In genomic region chr15:42048821-42049200, GRCh38 we compare ENCODE assay signal across 22 cellular contexts. TPM values are rescaled to one million over a fixed set of nuclear protein-coding genes. Genes with fewer than 3 reads are reported as not detected.
DNase-seq lines count a peak whose midpoint lies in the region; ATAC-seq, FAIRE-seq and TF ChIP-seq lines count a peak whose summit lies in the region.
"Had no signal": no experiment of that assay in that cellular context is flagged by ENCODE, and none has a peak within 500 bp of the region (broad histone marks: within the 10 kb centered on the region; RNA-seq: fewer than 3 reads in every experiment).

No MANE protein-coding gene starts in this region.

- intact Hi-C loops in mammary epithelial cell (cut with micrococcal nuclease) (no loop called here), breast epithelium (cut with DNase I; ENCODE audit: low total_unique reads) (no loop called here), sciatic nerve (cut with DNase I) (no loop called here)

- dilution Hi-C loops in mammary epithelial cell (cut with HindIII; ENCODE audit: low sequenced_read_pairs) = no loop called here

- H3K36me3 ChIP-seq in mammary epithelial cell (ENCODE audit: insufficient read depth, low read length) (no peaks in the 10 kb centered on the region), breast epithelium (no peaks in the 10 kb centered on the region), H1 (ENCODE audit: control insufficient read depth in 2 of 4, insufficient read depth in 4 of 4, low read length in 3 of 4) (no peaks in the 10 kb centered on the region)
- H3K36me3 ChIP-seq: BLaER1, SJCRH30 had no signal

- no peak for TF ChIP-seq RAD21 in H1 (IDR thresholded peaks at IDR 0.05 in 1 of 2, conservative IDR thresholded peaks at IDR 0.05 in 1 of 2; ENCODE audit: low read depth in 2 of 2, low read length in 2 of 2)

- H3K4me2 ChIP-seq in mammary epithelial cell (ENCODE audit: insufficient read depth, low read depth, low read length) (no peak overlapping the region), H1 (ENCODE audit: insufficient read depth in 1 of 2, low read depth in 2 of 2, low read length in 2 of 2) (peak overlapping the region in 1 of 2 experiments; percentile 23; a peak in 1 of 4 replicates)
- H3K4me2 ChIP-seq: BLaER1 had no signal

- TF ChIP-seq CTCF in mammary epithelial cell (conservative IDR thresholded peaks at IDR 0.05 in 1 of 2, IDR thresholded peaks at IDR 0.05 in 1 of 2; ENCODE audit: extremely low read depth in 1 of 2, insufficient read depth in 1 of 2, low read depth in 1 of 2, low read length in 2 of 2) (no peak), breast epithelium (IDR thresholded peaks at IDR 0.05) (no peak), H1 (IDR thresholded peaks at IDR 0.05; ENCODE audit: control extremely low read depth in 1 of 3, insufficient read depth in 1 of 3, low read depth in 1 of 3, low read length in 3 of 3) (no peak)

- H2BK12ac ChIP-seq in H1 (ENCODE audit: low read depth, low read length) = no peak overlapping the region

- ATAC-seq in sciatic nerve = no peak
- ATAC-seq: CD8-positive, alpha-beta T cell; K562 had no signal

- H4K5ac ChIP-seq in H1 (ENCODE audit: insufficient read length, low read depth, low read length) = no peak overlapping the region

- in situ Hi-C loops in mammary epithelial cell (cut with MboI; ENCODE audit: low sequenced_read_pairs in 2 of 2) = no loop called here

- TF ChIP-seq EP300 in H1 (IDR thresholded peaks at IDR 0.05; ENCODE audit: borderline replicate concordance in 1 of 2, low read depth in 2 of 2, low read length in 2 of 2) = no peak

- H4K20me1 ChIP-seq in mammary epithelial cell (ENCODE audit: insufficient read depth, low read length) (no peaks in the 10 kb centered on the region), H1 (replicated peaks in 1 of 2; ENCODE audit: control insufficient read depth in 1 of 2, insufficient read depth in 2 of 2, low read length in 2 of 2) (no peaks in the 10 kb centered on the region)
- H4K20me1 ChIP-seq: BLaER1 had no signal

- no peak overlapping the region for H3K9ac ChIP-seq in mammary epithelial cell (ENCODE audit: insufficient read depth, low read length)
- H3K9ac ChIP-seq in H1 (replicated peaks in 1 of 4; ENCODE audit: extremely low read depth in 1 of 4, low read depth in 3 of 4, low read length in 3 of 4) = no peak overlapping the region
- H3K9ac ChIP-seq: BLaER1, GM23248 had no signal

- no peak overlapping the region for H2BK15ac ChIP-seq in H1 (ENCODE audit: low read length)

- no peaks in the 10 kb centered on the region for H3K23me2 ChIP-seq in H1 (ENCODE audit: low read depth, low read length)

- H3K27ac ChIP-seq in mammary epithelial cell (ENCODE audit: insufficient read depth, low read depth, low read length) (no peak overlapping the region), breast epithelium (no peak overlapping the region), H1 (ENCODE audit: low read depth, low read length) (no peak overlapping the region), skin epidermis (peak overlapping the region in 19 of 21 experiments; percentile 20 to 79 (median 64))
- H3K27ac ChIP-seq: BLaER1, GM23248, SJCRH30 had no signal

- POLR2A ChIA-PET in H1 (lab: Charles Lee; ENCODE audit: partially characterized antibody) = no interaction called here

- CTCF ChIA-PET in mammary epithelial cell (lab: Charles Lee; ENCODE audit: low non-redundant PET) (no interaction called here), H1 (lab: Charles Lee; ENCODE audit: partially characterized antibody) (interaction anchor here (1.0 to 4.3 kb wide), 7 partner anchors 8 to 276 kb away, joined by 3 to 21 read pairs (median 4); no protein-coding TSS in a partner anchor)

- no peak overlapping the region; the same call in 1 of the 2 replicates for H2BK5ac ChIP-seq in H1 (ENCODE audit: low read depth, low read length)

- H3K18ac ChIP-seq in H1 (ENCODE audit: extremely low read depth, low read length) = no peak overlapping the region

- FAIRE-seq in H1 (lab: Jason Lieb, UNC) = no peak
- FAIRE-seq: A204.1, D721Med, K562 had no signal

- no peak overlapping the region for H2BK120ac ChIP-seq in H1 (replicated peaks; ENCODE audit: low read depth, low read length)

- H4K8ac ChIP-seq in H1 (ENCODE audit: extremely low read depth, insufficient read depth, low read length) = no peak overlapping the region; the same call in 1 of the 2 replicates

- no peak for TF ChIP-seq POLR2A in breast epithelium (IDR thresholded peaks at IDR 0.05)
- no peak for TF ChIP-seq POLR2A in H1 (IDR thresholded peaks at IDR 0.05; ENCODE audit: control extremely low read depth in 1 of 2, low read depth in 2 of 2, low read length in 2 of 2)

- H2AK5ac ChIP-seq in H1 (ENCODE audit: low read depth, low read length) = no peak overlapping the region

- no peak overlapping the region for H3K4ac ChIP-seq in H1 (replicated peaks; ENCODE audit: insufficient read length, low read depth, low read length)

- H3K14ac ChIP-seq in H1 (ENCODE audit: insufficient read length) = no peak overlapping the region

- DNase-seq in mammary epithelial cell (peak; percentile 14), breast epithelium (ENCODE audit: low spot score in 2 of 2) (no peak), H1 (ENCODE audit: low read depth in 1 of 2, low spot score in 2 of 2) (no peak), iPS-NIHi7 (ENCODE audit: extremely low spot score) (peak; percentile 51), sciatic nerve (ENCODE audit: low spot score) (no peak)
- DNase-seq in activated naive CD4-positive, alpha-beta T cell treated with anti-CD3 and anti-CD28 coated beads, Interleukin-2, amount 50 U/mL, for 16 hours = no peak
- DNase-seq in stimulated activated naive CD4-positive, alpha-beta T cell (lab: John Stamatoyannopoulos, UW) = no peak
- DNase-seq: CD8-positive, alpha-beta T cell; DMS79; GM23248; HFFc6; MV-4-11; NCI-H146; NCI-H446; NK-92 treated with Interleukin-12 subunit alpha and Interleukin-12 subunit beta, amount 100 ng/mL, for 24 hours; RPMI8226; SJCRH30 had no signal

- no peaks in the 10 kb centered on the region for H3K79me1 ChIP-seq in H1 (ENCODE audit: low read depth, low read length)

- H3K27me3 ChIP-seq in mammary epithelial cell (ENCODE audit: insufficient read depth, low read length) (no peaks in the 10 kb centered on the region), breast epithelium (no peaks in the 10 kb centered on the region), H1 (replicated peaks in 1 of 4; ENCODE audit: control insufficient read depth in 3 of 4, extremely low read depth in 1 of 4, insufficient read depth in 3 of 4, low read length in 3 of 4) (no peaks in the 10 kb centered on the region)
- H3K27me3 ChIP-seq: BLaER1, SJCRH30 had no signal

- H2AFZ ChIP-seq in mammary epithelial cell (ENCODE audit: low read depth, low read length) (no peak overlapping the region), H1 (ENCODE audit: low read length) (peak overlapping the region; percentile 6; the same call in 1 of the 2 replicates)
- H2AFZ ChIP-seq: GM23248 had no signal

- WGBS in mammary epithelial cell (ENCODE audit: low coverage, missing lambda C conversion rate) = 54% methylated on average over 8 of the region's 8 CpGs
- WGBS in H1 (ENCODE audit: extremely low coverage in 1 of 2, insufficient coverage in 1 of 2, insufficient read length in 1 of 2, insufficient replicate concordance in 2 of 2, low coverage in 1 of 2, low lambda C conversion rate in 2 of 2, missing lambda C conversion rate in 1 of 2), 2 experiments = 75% methylated on average over 7 of the region's 8 CpGs; no CpG with 5 or more reads in 1 of the 2 experiments

- H3K4me1 ChIP-seq in mammary epithelial cell (ENCODE audit: insufficient read depth, low read length) (no peaks in the 10 kb centered on the region), breast epithelium (no peaks in the 10 kb centered on the region), H1 (replicated peaks in 1 of 4; ENCODE audit: control insufficient read depth in 3 of 4, insufficient read depth in 4 of 4, low read length in 3 of 4) (peaks cover 0 to 6% (median 3%) of the 10 kb centered on the region in 4 experiments; a peak in 5 of 7 replicates)
- H3K4me1 ChIP-seq: BLaER1 had no signal

- no peak overlapping the region for H4K91ac ChIP-seq in H1 (replicated peaks; ENCODE audit: insufficient read length, low read length)

- no peak overlapping the region; the same call in 1 of the 2 replicates for H2BK20ac ChIP-seq in H1 (ENCODE audit: low read length)

- no TSS peak for BruUV-seq in mammary epithelial cell (replicated peaks; lab: Mats Ljungman, UMichigan)

- no peak overlapping the region for H3K23ac ChIP-seq in H1 (ENCODE audit: insufficient read length)

- no peaks in the 10 kb centered on the region for H3K9me3 ChIP-seq in mammary epithelial cell (replicated peaks; ENCODE audit: insufficient read depth, low read length)
- no peaks in the 10 kb centered on the region for H3K9me3 ChIP-seq in breast epithelium
- no peaks in the 10 kb centered on the region for H3K9me3 ChIP-seq in H1 (ENCODE audit: insufficient read depth in 2 of 2, low read depth in 1 of 2, low read length in 1 of 2)
- H3K9me3 ChIP-seq: BLaER1, SJCRH30 had no signal

- H3K56ac ChIP-seq in H1 (replicated peaks; ENCODE audit: insufficient read length, low read depth, low read length) = no peak overlapping the region

- H3K79me2 ChIP-seq in mammary epithelial cell (ENCODE audit: insufficient read depth, low read length) (no peaks in the 10 kb centered on the region), H1 (ENCODE audit: control insufficient read depth in 1 of 2, insufficient read depth in 2 of 2, low read length in 2 of 2) (no peaks in the 10 kb centered on the region)

- no peak overlapping the region for H3K4me3 ChIP-seq in mammary epithelial cell (replicated peaks in 1 of 3; ENCODE audit: insufficient read depth in 1 of 3, low read depth in 2 of 3, low read length in 3 of 3)
- H3K4me3 ChIP-seq in breast epithelium = no peak overlapping the region
- no peak overlapping the region for H3K4me3 ChIP-seq in H1 (ENCODE audit: extremely low read depth in 1 of 4, insufficient read depth in 2 of 4, low read depth in 3 of 4, low read length in 4 of 4)
- H3K4me3 ChIP-seq in skin epidermis = no peak overlapping the region
- H3K4me3 ChIP-seq: BLaER1, GM23248, K562, SJCRH30 had no signal

RNA-seq across cellular contexts. Expression of gene PLA2G4E, which starts 28.0 kb away (rescaled TPM):
- total RNA-seq in mammary epithelial cell (under 1 TPM in 1 of 2 donors, not detected in 1; 0.45 TPM), breast epithelium (not detected), sciatic nerve (not detected)
- polyA plus RNA-seq in mammary epithelial cell (0.07 TPM), H1 (2011; rRNA removed) (0.03 TPM in 2 replicates)
- polyA minus RNA-seq in mammary epithelial cell = not detected
- not detected in 2 replicates for total RNA-seq in H1 (2021; fragmentation: NEBNext Ultra II Directional; extraction: Animal tissue kit (Norgen Biotek cat#: 25700))
- polyA plus RNA-seq in H1 (2011; cell fraction: cytosol; rRNA removed) = not detected
- polyA plus RNA-seq in H1 (2011; cell fraction: nucleus; rRNA removed) = 0.04 TPM
- polyA plus RNA-seq in H1 (2012, experiment 1 of 2) = not detected in 4 replicates
- polyA plus RNA-seq in H1 (2012, experiment 2 of 2) = not detected
- not detected for polyA plus RNA-seq in H1 (2013, experiment 1 of 2)
- 0.04 TPM for polyA plus RNA-seq in H1 (2013, experiment 2 of 2)
- not detected in 2 replicates for polyA minus RNA-seq in H1 (2011; rRNA and poly(A)+ RNA removed)
- not detected for polyA minus RNA-seq in H1 (2011; cell fraction: cytosol; rRNA and poly(A)+ RNA removed)
- polyA minus RNA-seq in H1 (2011; cell fraction: nucleus; rRNA and poly(A)+ RNA removed) = not detected
- total RNA-seq: CD8-positive, alpha-beta T cell; GM23248; HFFc6; K562; SJCRH30 had no signal
- polyA plus RNA-seq: GM23248 had no signal

RNA-seq across cellular contexts. Expression of gene PLA2G4D, which starts 45.6 kb away (rescaled TPM):
- total RNA-seq in mammary epithelial cell (under 1 TPM; under 0.01 to 0.19 TPM), breast epithelium (not detected), sciatic nerve (not detected)
- polyA plus RNA-seq in mammary epithelial cell (0.07 TPM), H1 (2011; rRNA removed) (0.18 and 0.20 TPM in 2 replicates)
- polyA minus RNA-seq in mammary epithelial cell = 1.4 TPM
- 0.07 and 0.33 TPM in 2 replicates for total RNA-seq in H1 (2021; fragmentation: NEBNext Ultra II Directional; extraction: Animal tissue kit (Norgen Biotek cat#: 25700))
- 0.14 TPM for polyA plus RNA-seq in H1 (2011; cell fraction: cytosol; rRNA removed)
- polyA plus RNA-seq in H1 (2011; cell fraction: nucleus; rRNA removed) = 0.67 TPM
- polyA plus RNA-seq in H1 (2012, experiment 1 of 2) = 0.06 to 0.13 TPM (median 0.09 TPM) in 3 of 4 replicates, not detected in the other
- 0.09 TPM for polyA plus RNA-seq in H1 (2012, experiment 2 of 2)
- 0.10 TPM for polyA plus RNA-seq in H1 (2013, experiment 1 of 2)
- polyA plus RNA-seq in H1 (2013, experiment 2 of 2) = 0.06 TPM
- 0.22 TPM in 1 of 2 replicates, not detected in the other for polyA minus RNA-seq in H1 (2011; rRNA and poly(A)+ RNA removed)
- polyA minus RNA-seq in H1 (2011; cell fraction: cytosol; rRNA and poly(A)+ RNA removed) = not detected
- polyA minus RNA-seq in H1 (2011; cell fraction: nucleus; rRNA and poly(A)+ RNA removed) = 0.30 TPM
- total RNA-seq: CD8-positive, alpha-beta T cell; GM23248; HFFc6; SJCRH30 had no signal
- polyA plus RNA-seq: GM23248, K562 had no signal

Comparison
In these comparisons a context has a peak if more than half of its experiments do, and no peak if none do; other contexts are left out.
1. DNase-seq: peak in mammary epithelial cell (single experiment) and iPS-NIHi7 (single experiment); none in breast epithelium (0 of 2), H1 (0 of 2), activated naive CD4-positive, alpha-beta T cell treated with anti-CD3 and anti-CD28 coated beads, Interleukin-2, amount 50 U/mL, for 16 hours (single experiment), sciatic nerve (single experiment) and stimulated activated naive CD4-positive, alpha-beta T cell (0 of 6).
2. H3K27ac ChIP-seq: peak in skin epidermis (19 of 21); none in mammary epithelial cell (single experiment), breast epithelium (0 of 2) and H1 (single experiment).